14 cellular contexts compared by ENCODE assay signal in genomic region chr10:125060038-125060437, GRCh38.
DNase-seq lines count a peak whose midpoint lies in the region; ATAC-seq and TF ChIP-seq lines count a peak whose summit lies in the region.
"Had no signal": no experiment of that assay in that cellular context is flagged by ENCODE, and none has a peak within 500 bp of the region (broad histone marks: within the 10 kb centered on the region; RNA-seq: fewer than 3 reads in every experiment).

No MANE protein-coding gene starts in this region.

- peaks cover 0 to 8% of the 10 kb centered on the region in 2 experiments for H3K36me3 ChIP-seq in mesenchymal stem cell (ENCODE audit: control insufficient read depth in 1 of 2, insufficient read depth in 2 of 2, low read depth in 1 of 2, low read length in 2 of 2)

- no peak overlapping the region for H3K23ac ChIP-seq in mesenchymal stem cell (ENCODE audit: low read length in 2 of 2)

- H3K18ac ChIP-seq in mesenchymal stem cell (ENCODE audit: low read depth in 1 of 2, low read length in 2 of 2) = no peak overlapping the region

- H2BK5ac ChIP-seq in mesenchymal stem cell (ENCODE audit: low read depth, low read length, poor library complexity, severe bottlenecking) = no peak overlapping the region

- H3K4me3 ChIP-seq in mesenchymal stem cell (ENCODE audit: insufficient read depth in 1 of 2, low read depth in 1 of 2, low read length in 2 of 2) = peak overlapping the region in 1 of 2 experiments; percentile 19

- peak overlapping the region; percentile 75 for H2AK5ac ChIP-seq in mesenchymal stem cell (ENCODE audit: low read length, severe bottlenecking)

- in situ Hi-C loops in KBM-7 (cut with MboI; ENCODE audit: low pct_unique_long_range_greater_than_20kb, low sequenced_read_pairs) = no loop called here

- H3K27me3 ChIP-seq in mesenchymal stem cell (ENCODE audit: control insufficient read depth in 1 of 2, insufficient read depth in 1 of 2, low read length in 2 of 2) = no peaks in the 10 kb centered on the region

- peak overlapping the region in 1 of 2 experiments; percentile 13 for H3K14ac ChIP-seq in mesenchymal stem cell (ENCODE audit: low read length in 2 of 2)

- H2BK15ac ChIP-seq in mesenchymal stem cell (ENCODE audit: low read depth, poor library complexity, severe bottlenecking) = no peak overlapping the region

- H3K9ac ChIP-seq in mesenchymal stem cell (ENCODE audit: low read length) = peak overlapping the region; percentile 31
- H3K9ac ChIP-seq: KMS-11 had no signal

- no peak for ATAC-seq in GM19395 (IDR thresholded peaks at IDR 0.05; ENCODE audit: unreplicated experiment)
- ATAC-seq in GM21737 (IDR thresholded peaks at IDR 0.05; ENCODE audit: unreplicated experiment) = no peak
- ATAC-seq: stimulated activated naive CD8-positive, alpha-beta T cell treated with anti-CD3 and anti-CD28 coated beads, Interleukin-15, amount 100 ng/mL, for 72 hours had no signal

- DNase-seq in RWPE1 (ENCODE audit: low spot score) (no peak), dermis blood vessel endothelial cell (peak; percentile 53), mesenchymal stem cell (peak; percentile 45), SK-N-DZ (ENCODE audit: low spot score) (no peak), KBM-7 (no peak)
- DNase-seq: cortex of kidney; H7; naive B cell; NCI-H2171 treated with DMSO at 0.1 percent for 48 hours; stimulated activated naive CD8-positive, alpha-beta T cell treated with anti-CD3 and anti-CD28 coated beads, Interleukin-15, amount 100 ng/mL, for 72 hours had no signal

- no peak overlapping the region for H4K8ac ChIP-seq in mesenchymal stem cell (ENCODE audit: low read length)

- POLR2A ChIA-PET in RWPE1 (lab: Yijun Ruan, JAX; ENCODE audit: low non-redundant PET) = no interaction called here

- no peak overlapping the region for H2BK120ac ChIP-seq in mesenchymal stem cell (ENCODE audit: low read depth, low read length)

- no peak overlapping the region for H2AFZ ChIP-seq in mesenchymal stem cell (ENCODE audit: low read depth, low read length)

- CTCF ChIA-PET in RWPE1 (lab: Yijun Ruan, JAX) = interaction anchor here (0.7 kb wide), 2 partner anchors 25 to 50 kb away, joined by 3 to 4 read pairs; no protein-coding TSS in a partner anchor

- peaks cover 59% of the 10 kb centered on the region for H3K4me1 ChIP-seq in mesenchymal stem cell (ENCODE audit: control insufficient read depth, insufficient read depth, low read depth, low read length)

- peak overlapping the region; percentile 23 for H3K27ac ChIP-seq in RWPE1
- peak overlapping the region; percentile 93 for H3K27ac ChIP-seq in mesenchymal stem cell (ENCODE audit: low read length, poor library complexity, severe bottlenecking)
- H3K27ac ChIP-seq in temporal lobe (ENCODE audit: low read depth, low read length) = peak overlapping the region; percentile 81
- H3K27ac ChIP-seq: KMS-11 had no signal

- H3K4ac ChIP-seq in mesenchymal stem cell (ENCODE audit: low read depth in 1 of 2, low read length in 2 of 2) = peak overlapping the region in 1 of 2 experiments; percentile 18

- WGBS in mesenchymal stem cell = 77% methylated on average over 6 of the region's 9 CpGs

- peaks cover 16% of the 10 kb centered on the region for H3K79me1 ChIP-seq in mesenchymal stem cell (replicated peaks; ENCODE audit: low read length, poor library complexity, severe bottlenecking)

- no peak overlapping the region for H4K91ac ChIP-seq in mesenchymal stem cell (ENCODE audit: low read length)

- TF ChIP-seq CTCF in RWPE1 (conservative IDR thresholded peaks at IDR 0.05; ENCODE audit: low read depth) = no peak

- peak overlapping the region; percentile 51 for H3K4me2 ChIP-seq in mesenchymal stem cell (ENCODE audit: low read length, poor library complexity, severe bottlenecking)
- H3K4me2 ChIP-seq: KMS-11 had no signal

- no peaks in the 10 kb centered on the region for H3K9me3 ChIP-seq in mesenchymal stem cell (ENCODE audit: control insufficient read depth, low read length)

- no peak overlapping the region for H2BK12ac ChIP-seq in mesenchymal stem cell (ENCODE audit: low read length in 2 of 2)

Comparison
In these comparisons a context has a peak if more than half of its experiments do, and no peak if none do; other contexts are left out.
1. DNase-seq: peak in dermis blood vessel endothelial cell (single experiment) and mesenchymal stem cell (single experiment); none in RWPE1 (single experiment), SK-N-DZ (single experiment) and KBM-7 (single experiment).
2. H3K27ac ChIP-seq: peak in every context shown above with its lines; median percentile 93 in mesenchymal stem cell; 81 in temporal lobe; 23 in RWPE1.